8 cellular contexts compared by ENCODE assay signal in the genomic region with DNA sequence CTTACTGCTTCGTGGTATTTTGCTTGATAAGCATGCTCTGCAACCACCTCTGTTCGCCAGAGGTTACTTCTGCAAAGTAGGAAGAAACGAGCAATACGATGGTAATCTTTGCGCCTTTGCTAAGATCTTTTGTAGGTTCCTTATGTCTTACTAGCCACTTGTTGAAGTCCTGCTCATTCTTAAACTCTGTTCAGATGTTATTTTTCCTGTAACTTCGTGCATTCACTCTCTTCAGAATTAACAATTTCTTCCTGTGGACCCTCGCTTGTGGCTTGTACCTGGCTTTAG. TPM values are rescaled to one million over a fixed set of nuclear protein-coding genes. Genes with fewer than 3 reads are reported as not detected.
DNase-seq lines count a peak whose midpoint lies in the region; ATAC-seq and TF ChIP-seq lines count a peak whose summit lies in the region.

No MANE protein-coding gene starts in this region.

- no peaks in the 10 kb centered on the region for H3K27me3 Mint-ChIP-seq in activated CD8-positive, alpha-beta T cell treated with anti-CD3 and anti-CD28 coated beads for 36 hours
- H3K27me3 Mint-ChIP-seq in immature natural killer cell (ENCODE audit: low read depth in 3 of 3) = peaks cover 0 to 18% (median 2%) of the 10 kb centered on the region in 3 donors

- DNase-seq in NCI-H1105 treated with DMSO at 0.1 percent for 48 hours (lab: John Stamatoyannopoulos, UW) (peak; percentile 51), NCI-H1105 (lab: John Stamatoyannopoulos, UW) (no peak), immature natural killer cell (no peak), NCI-H526 treated with DMSO at 0.1 percent for 48 hours (lab: John Stamatoyannopoulos, UW) (no peak), HCEC 1CT (no peak)
- no peak for DNase-seq in activated CD8-positive, alpha-beta T cell treated with anti-CD3 and anti-CD28 coated beads for 36 hours

- peak overlapping the region; percentile 90 for H3K27ac Mint-ChIP-seq in activated CD8-positive, alpha-beta T cell treated with anti-CD3 and anti-CD28 coated beads for 36 hours
- peak overlapping the region; percentile 88 to 98 (median 92) for H3K27ac Mint-ChIP-seq in immature natural killer cell

- CTCF ChIA-PET in activated CD8-positive, alpha-beta T cell treated with anti-CD3 and anti-CD28 coated beads for 36 hours (lab: Charles Lee) = interaction anchor here (1.0 to 11.1 kb wide), 21 partner anchors 11 to 293 kb away, joined by 3 to 173 read pairs (median 6); a partner anchor contains a TSS

- intact Hi-C loops in activated CD8-positive, alpha-beta T cell treated with anti-CD3 and anti-CD28 coated beads for 36 hours (cut with micrococcal nuclease) = loop anchor here (5.0 kb wide), 1 partner anchor 47 kb away; no protein-coding TSS in a partner anchor

- TF ChIP-seq CTCF in activated CD8-positive, alpha-beta T cell treated with anti-CD3 and anti-CD28 coated beads for 36 hours (IDR thresholded peaks at IDR 0.05) = no peak

- peaks cover 17% of the 10 kb centered on the region for H3K9me3 Mint-ChIP-seq in activated CD8-positive, alpha-beta T cell treated with anti-CD3 and anti-CD28 coated beads for 36 hours
- peaks cover 0 to 5% (median 0%) of the 10 kb centered on the region in 6 donors for H3K9me3 Mint-ChIP-seq in immature natural killer cell

- POLR2A ChIA-PET in activated CD8-positive, alpha-beta T cell treated with anti-CD3 and anti-CD28 coated beads for 36 hours (lab: Charles Lee) = interaction anchor here (0.9 to 3.9 kb wide), 12 partner anchors 10 to 96 kb away, joined by 3 to 30 read pairs (median 5); no protein-coding TSS in a partner anchor

- peak; percentile 12 for ATAC-seq in HG03095 (IDR thresholded peaks at IDR 0.05; ENCODE audit: unreplicated experiment)
- ATAC-seq in activated CD8-positive, alpha-beta T cell treated with anti-CD3 and anti-CD28 coated beads for 36 hours = no peak

- H3K4me1 Mint-ChIP-seq in activated CD8-positive, alpha-beta T cell treated with anti-CD3 and anti-CD28 coated beads for 36 hours (ENCODE audit: low read depth) = peaks cover 59% of the 10 kb centered on the region
- peaks cover 73 to 83% of the 10 kb centered on the region in 2 donors for H3K4me1 Mint-ChIP-seq in immature natural killer cell

- peak overlapping the region; percentile 94 for H3K4me3 Mint-ChIP-seq in activated CD8-positive, alpha-beta T cell treated with anti-CD3 and anti-CD28 coated beads for 36 hours
- peak overlapping the region; percentile 89 to 97 (median 92) for H3K4me3 Mint-ChIP-seq in immature natural killer cell

- H3K27ac ChIP-seq in temporal lobe (ENCODE audit: low read depth, low read length) = peak overlapping the region; percentile 99

- H3K36me3 Mint-ChIP-seq in activated CD8-positive, alpha-beta T cell treated with anti-CD3 and anti-CD28 coated beads for 36 hours (ENCODE audit: low read depth) = peaks cover 57% of the 10 kb centered on the region
- peaks cover 3 to 8% (median 4%) of the 10 kb centered on the region in 3 donors for H3K36me3 Mint-ChIP-seq in immature natural killer cell

RNA-seq across cellular contexts. Expression of a gene that starts 0.8 kb away (rescaled TPM):
- 100 to 1,000 TPM; 199 to 206 TPM for total RNA-seq in activated CD8-positive, alpha-beta T cell treated with anti-CD3 and anti-CD28 coated beads for 36 hours
- polyA plus RNA-seq in immature natural killer cell = 100 to 1,000 TPM; 285 to 435 (median 395) TPM
- 59.7 TPM for total RNA-seq in temporal lobe

RNA-seq across cellular contexts. Expression of a gene that starts 35.9 kb away (rescaled TPM):
- 10 to 100 TPM; 20.3 to 21.6 TPM for total RNA-seq in activated CD8-positive, alpha-beta T cell treated with anti-CD3 and anti-CD28 coated beads for 36 hours
- polyA plus RNA-seq in immature natural killer cell = 10 to 100 TPM in 1 of 3 donors, 1 to 10 TPM in 2; 3.7 to 22.0 (median 7.1) TPM
- 34.9 TPM for total RNA-seq in temporal lobe

RNA-seq across cellular contexts. Expression of a gene that starts 39.1 kb away (rescaled TPM):
- 10 to 100 TPM in 1 of 2 experiments, 1 to 10 TPM in 1; 6.6 to 10.1 TPM for total RNA-seq in activated CD8-positive, alpha-beta T cell treated with anti-CD3 and anti-CD28 coated beads for 36 hours
- 100 to 1,000 TPM; 183 to 569 (median 308) TPM for polyA plus RNA-seq in immature natural killer cell
- 7.9 TPM for total RNA-seq in temporal lobe
